1 cellular context compared by ENCODE assay signal in genomic region chr1:16324456-16324890, GRCh38.
TF ChIP-seq lines count a peak whose summit lies in the region.

No MANE protein-coding gene starts in this region.

TF ChIP-seq in GM12878, 131 proteins besides CTCF, POLR2A, EP300 and RAD21 (continued from another document):
- TF ChIP-seq BCL3 (IDR thresholded peaks at IDR 0.05; ENCODE audit: borderline replicate concordance, insufficient read depth, low read depth, low read length, poor library complexity, severe bottlenecking) (peak; percentile 50), MTA2 (IDR thresholded peaks at IDR 0.05; ENCODE audit: low read depth) (no peak), POU2F2 (IDR thresholded peaks at IDR 0.05; ENCODE audit: borderline replicate concordance, low read depth, low read length) (no peak), MLLT1 (IDR thresholded peaks at IDR 0.05) (no peak), JUNB (IDR thresholded peaks at IDR 0.05) (no peak), EZH2 (IDR thresholded peaks at IDR 0.05; ENCODE audit: borderline replicate concordance, control insufficient read depth, low read depth, low read length) (no peak)
